ENCODE assay signal across 2 cellular contexts in the genomic region with DNA sequence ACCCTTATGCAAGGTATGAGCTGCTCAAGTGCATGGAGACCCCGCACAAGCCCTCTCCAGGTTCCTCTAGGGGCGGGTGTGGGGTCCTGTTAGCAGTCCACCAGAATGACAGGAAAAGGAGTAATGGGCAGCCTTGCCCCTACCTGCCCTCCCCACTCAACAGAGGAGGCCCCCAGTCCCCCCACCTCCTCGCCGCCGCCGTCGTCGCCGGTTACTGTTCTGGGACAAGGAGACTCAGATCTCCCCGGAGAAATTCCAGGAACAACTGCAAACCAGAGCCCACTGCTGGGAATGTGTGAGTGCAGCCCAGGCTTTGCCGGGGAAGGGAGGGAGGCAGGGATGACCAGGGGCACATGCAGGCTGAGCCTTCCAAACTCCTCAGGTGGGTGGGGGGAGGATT.
TF ChIP-seq lines count a peak whose summit lies in the region.

No MANE protein-coding gene starts in this region.

TF ChIP-seq in HCT116, 20 proteins besides CTCF, POLR2A, EP300 and RAD21:
- no peak for TF ChIP-seq ZFX (IDR thresholded peaks at IDR 0.05)
- TF ChIP-seq ZNF274 (IDR thresholded peaks at IDR 0.05; ENCODE audit: low read depth, low read length), result no peak
- no peak for TF ChIP-seq TCF7L2 (IDR thresholded peaks at IDR 0.05; ENCODE audit: borderline replicate concordance, extremely low read depth, insufficient read depth, insufficient read length)
- TF ChIP-seq, protein P1, sequence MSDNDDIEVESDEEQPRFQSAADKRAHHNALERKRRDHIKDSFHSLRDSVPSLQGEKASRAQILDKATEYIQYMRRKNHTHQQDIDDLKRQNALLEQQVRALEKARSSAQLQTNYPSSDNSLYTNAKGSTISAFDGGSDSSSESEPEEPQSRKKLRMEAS (IDR thresholded peaks at IDR 0.05), result no peak
- TF ChIP-seq EGR1 (IDR thresholded peaks at IDR 0.05; ENCODE audit: low read depth), result no peak
- TF ChIP-seq SP1 (IDR thresholded peaks at IDR 0.05; ENCODE audit: low read depth), result no peak
- no peak for TF ChIP-seq SIN3A (IDR thresholded peaks at IDR 0.05; ENCODE audit: low read depth)
- TF ChIP-seq CEBPB (IDR thresholded peaks at IDR 0.05; ENCODE audit: low read depth), result no peak
- TF ChIP-seq SRF (IDR thresholded peaks at IDR 0.05; ENCODE audit: low read depth), result no peak
- no peak for TF ChIP-seq ATF3 (IDR thresholded peaks at IDR 0.05)
- TF ChIP-seq EZH2phosphoT487 (IDR thresholded peaks at IDR 0.05; ENCODE audit: borderline replicate concordance), result no peak
- no peak for TF ChIP-seq JUND (IDR thresholded peaks at IDR 0.05)
- TF ChIP-seq, protein P2, sequence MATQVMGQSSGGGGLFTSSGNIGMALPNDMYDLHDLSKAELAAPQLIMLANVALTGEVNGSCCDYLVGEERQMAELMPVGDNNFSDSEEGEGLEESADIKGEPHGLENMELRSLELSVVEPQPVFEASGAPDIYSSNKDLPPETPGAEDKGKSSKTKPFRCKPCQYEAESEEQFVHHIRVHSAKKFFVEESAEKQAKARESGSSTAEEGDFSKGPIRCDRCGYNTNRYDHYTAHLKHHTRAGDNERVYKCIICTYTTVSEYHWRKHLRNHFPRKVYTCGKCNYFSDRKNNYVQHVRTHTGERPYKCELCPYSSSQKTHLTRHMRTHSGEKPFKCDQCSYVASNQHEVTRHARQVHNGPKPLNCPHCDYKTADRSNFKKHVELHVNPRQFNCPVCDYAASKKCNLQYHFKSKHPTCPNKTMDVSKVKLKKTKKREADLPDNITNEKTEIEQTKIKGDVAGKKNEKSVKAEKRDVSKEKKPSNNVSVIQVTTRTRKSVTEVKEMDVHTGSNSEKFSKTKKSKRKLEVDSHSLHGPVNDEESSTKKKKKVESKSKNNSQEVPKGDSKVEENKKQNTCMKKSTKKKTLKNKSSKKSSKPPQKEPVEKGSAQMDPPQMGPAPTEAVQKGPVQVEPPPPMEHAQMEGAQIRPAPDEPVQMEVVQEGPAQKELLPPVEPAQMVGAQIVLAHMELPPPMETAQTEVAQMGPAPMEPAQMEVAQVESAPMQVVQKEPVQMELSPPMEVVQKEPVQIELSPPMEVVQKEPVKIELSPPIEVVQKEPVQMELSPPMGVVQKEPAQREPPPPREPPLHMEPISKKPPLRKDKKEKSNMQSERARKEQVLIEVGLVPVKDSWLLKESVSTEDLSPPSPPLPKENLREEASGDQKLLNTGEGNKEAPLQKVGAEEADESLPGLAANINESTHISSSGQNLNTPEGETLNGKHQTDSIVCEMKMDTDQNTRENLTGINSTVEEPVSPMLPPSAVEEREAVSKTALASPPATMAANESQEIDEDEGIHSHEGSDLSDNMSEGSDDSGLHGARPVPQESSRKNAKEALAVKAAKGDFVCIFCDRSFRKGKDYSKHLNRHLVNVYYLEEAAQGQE (IDR thresholded peaks at IDR 0.05; ENCODE audit: low read depth), result no peak
- TF ChIP-seq ZBTB33 (IDR thresholded peaks at IDR 0.05; ENCODE audit: extremely low read depth, insufficient replicate concordance, low read length), result no peak
- no peak for TF ChIP-seq FOSL1 (IDR thresholded peaks at IDR 0.05; ENCODE audit: low read depth)
- no peak for TF ChIP-seq ELF1 (IDR thresholded peaks at IDR 0.05; ENCODE audit: borderline replicate concordance, low read depth)
- no peak for TF ChIP-seq CBX3 (IDR thresholded peaks at IDR 0.05; ENCODE audit: low read depth)
TF ChIP-seq in HCT116: peak in this region for 0.

TF ChIP-seq in H1, 55 proteins besides CTCF, POLR2A, EP300 and RAD21:
- no peak for TF ChIP-seq SAP30 (IDR thresholded peaks at IDR 0.05; ENCODE audit: insufficient read depth, insufficient replicate concordance, low read length)
TF ChIP-seq in H1: peak in this region for 0.
